27 cellular contexts compared by ENCODE assay signal in genomic region chr15:56180851-56181250, GRCh38.
"Had no signal": no experiment of that assay in that cellular context is flagged by ENCODE, and none has a peak within 500 bp of the region (broad histone marks: within the 10 kb centered on the region; RNA-seq: fewer than 3 reads in every experiment).

No MANE protein-coding gene starts in this region.

- H3K36me3 Mint-ChIP-seq: natural killer cell treated with Interleukin-12 subunit alpha and Interleukin-12 subunit beta and Interleukin-15 and Interleukin-18, amount 100 ng/mL, for 72 hours had no signal

- H3K27me3 Mint-ChIP-seq: naive thymus-derived CD4-positive, alpha-beta T cell; natural killer cell treated with Interleukin-12 subunit alpha and Interleukin-12 subunit beta and Interleukin-15 and Interleukin-18, amount 100 ng/mL, for 72 hours; progenitor cell of endocrine pancreas; stimulated activated naive CD8-positive, alpha-beta T cell treated with anti-CD3 and anti-CD28 coated beads, Interleukin-15, Interleukin-2, amounts not matched to agents 100 ng/mL and 50 ng/mL, for 24 hours had no signal

- H3K4me1 ChIP-seq: left lung, lower lobe of right lung, right atrium auricular region, right lobe of liver, suprapubic skin, tibial artery, upper lobe of right lung had no signal

- H3K9me3 ChIP-seq: lower lobe of right lung, ovary, right atrium auricular region, right lobe of liver, suprapubic skin, thoracic aorta, tibial artery, upper lobe of right lung had no signal

- H3K27ac ChIP-seq: left lung, lower lobe of right lung, ovary, right atrium auricular region, right lobe of liver, suprapubic skin, thoracic aorta, tibial artery, upper lobe of right lung had no signal

- H3K4me3 Mint-ChIP-seq: mesothelial cell of epicardium; natural killer cell treated with Interleukin-12 subunit alpha and Interleukin-12 subunit beta and Interleukin-15 and Interleukin-18, amount 100 ng/mL, for 72 hours; stimulated activated naive CD8-positive, alpha-beta T cell treated with anti-CD3 and anti-CD28 coated beads, Interleukin-15, Interleukin-2, amounts not matched to agents 100 ng/mL and 50 ng/mL, for 24 hours had no signal

- H3K27me3 ChIP-seq: left lung, ovary, right atrium auricular region, right lobe of liver, suprapubic skin, tibial artery, upper lobe of right lung had no signal

- DNase-seq: hippocampal formation; kidney glomerular epithelial cell; left cardiac atrium; left lung; lower lobe of right lung; mammary epithelial cell; mesendoderm; naive thymus-derived CD4-positive, alpha-beta T cell; ovary; right lobe of liver; stimulated activated CD4-positive, alpha-beta T cell treated with anti-CD3 and anti-CD28 coated beads, Interleukin-12 subunit alpha, Interleukin-12 subunit beta, amount 100 ng/mL, for 4 hours; stimulated activated CD4-positive, alpha-beta T cell treated with anti-CD3 and anti-CD28 coated beads, Interleukin-15, amount 100 ng/mL, for 24 hours; stimulated activated CD4-positive, alpha-beta T cell treated with anti-CD3 and anti-CD28 coated beads, Interleukin-2, amount 100 ng/mL, for 24 hours; stimulated activated CD4-positive, alpha-beta T cell treated with anti-CD3 and anti-CD28 coated beads, Interleukin-4, amount 100 ng/mL, for 1 hour; stimulated activated naive CD4-positive, alpha-beta T cell; tibial artery; trophoblast cell; upper lobe of right lung had no signal

- ATAC-seq: left cardiac atrium; left lung; lower lobe of right lung; naive thymus-derived CD4-positive, alpha-beta T cell; natural killer cell treated with Interleukin-12 subunit alpha and Interleukin-12 subunit beta and Interleukin-15 and Interleukin-18, amount 100 ng/mL, for 72 hours; right lobe of liver; upper lobe of right lung had no signal

- H3K36me3 ChIP-seq: left lung, lower lobe of right lung, ovary, right atrium auricular region, right lobe of liver, thoracic aorta, tibial artery, upper lobe of right lung had no signal

- H3K9me3 Mint-ChIP-seq: natural killer cell treated with Interleukin-12 subunit alpha and Interleukin-12 subunit beta and Interleukin-15 and Interleukin-18, amount 100 ng/mL, for 72 hours; stimulated activated naive CD8-positive, alpha-beta T cell treated with anti-CD3 and anti-CD28 coated beads, Interleukin-15, Interleukin-2, amounts not matched to agents 100 ng/mL and 50 ng/mL, for 24 hours had no signal

- H3K27ac Mint-ChIP-seq: mesothelial cell of epicardium; natural killer cell treated with Interleukin-12 subunit alpha and Interleukin-12 subunit beta and Interleukin-15 and Interleukin-18, amount 100 ng/mL, for 72 hours; progenitor cell of endocrine pancreas; stimulated activated naive CD8-positive, alpha-beta T cell treated with anti-CD3 and anti-CD28 coated beads, Interleukin-15, Interleukin-2, amounts not matched to agents 100 ng/mL and 50 ng/mL, for 24 hours had no signal

- FAIRE-seq: keratinocyte, urothelium cell line had no signal

- H3K4me3 ChIP-seq: left lung, lower lobe of right lung, ovary, right atrium auricular region, right lobe of liver, suprapubic skin, thoracic aorta, tibial artery, upper lobe of right lung had no signal
